In the genomic region with DNA sequence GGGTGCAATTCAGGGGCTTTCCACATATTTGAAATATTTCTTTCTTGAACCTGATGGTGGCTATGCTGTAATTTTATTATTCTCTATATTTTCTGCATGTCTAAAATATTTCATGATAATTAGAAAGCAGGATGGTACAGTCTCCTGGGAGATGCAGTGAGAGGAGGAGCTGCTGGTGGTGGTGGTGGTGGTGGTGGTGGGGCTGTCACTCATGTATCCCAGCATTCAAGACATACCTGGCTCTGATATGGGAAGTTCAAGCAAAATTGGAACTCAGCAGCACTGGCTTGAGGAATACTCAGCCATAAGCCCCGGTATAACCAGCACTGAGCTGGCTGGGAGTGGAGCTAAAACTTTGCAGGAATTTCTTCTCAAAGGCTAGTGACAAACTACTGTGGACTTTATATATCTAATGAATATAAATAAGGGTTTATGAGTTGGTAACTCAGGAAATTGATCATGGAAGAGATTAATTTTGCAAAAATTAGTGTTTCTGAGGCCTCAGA, we compare ENCODE assay signal across 1 cellular context.
TF ChIP-seq lines count a peak whose summit lies in the region.

No MANE protein-coding gene starts in this region.

TF ChIP-seq in GM23338, 12 proteins besides CTCF, POLR2A, EP300 and RAD21 (continued from another document):
- TF ChIP-seq, protein P1, sequence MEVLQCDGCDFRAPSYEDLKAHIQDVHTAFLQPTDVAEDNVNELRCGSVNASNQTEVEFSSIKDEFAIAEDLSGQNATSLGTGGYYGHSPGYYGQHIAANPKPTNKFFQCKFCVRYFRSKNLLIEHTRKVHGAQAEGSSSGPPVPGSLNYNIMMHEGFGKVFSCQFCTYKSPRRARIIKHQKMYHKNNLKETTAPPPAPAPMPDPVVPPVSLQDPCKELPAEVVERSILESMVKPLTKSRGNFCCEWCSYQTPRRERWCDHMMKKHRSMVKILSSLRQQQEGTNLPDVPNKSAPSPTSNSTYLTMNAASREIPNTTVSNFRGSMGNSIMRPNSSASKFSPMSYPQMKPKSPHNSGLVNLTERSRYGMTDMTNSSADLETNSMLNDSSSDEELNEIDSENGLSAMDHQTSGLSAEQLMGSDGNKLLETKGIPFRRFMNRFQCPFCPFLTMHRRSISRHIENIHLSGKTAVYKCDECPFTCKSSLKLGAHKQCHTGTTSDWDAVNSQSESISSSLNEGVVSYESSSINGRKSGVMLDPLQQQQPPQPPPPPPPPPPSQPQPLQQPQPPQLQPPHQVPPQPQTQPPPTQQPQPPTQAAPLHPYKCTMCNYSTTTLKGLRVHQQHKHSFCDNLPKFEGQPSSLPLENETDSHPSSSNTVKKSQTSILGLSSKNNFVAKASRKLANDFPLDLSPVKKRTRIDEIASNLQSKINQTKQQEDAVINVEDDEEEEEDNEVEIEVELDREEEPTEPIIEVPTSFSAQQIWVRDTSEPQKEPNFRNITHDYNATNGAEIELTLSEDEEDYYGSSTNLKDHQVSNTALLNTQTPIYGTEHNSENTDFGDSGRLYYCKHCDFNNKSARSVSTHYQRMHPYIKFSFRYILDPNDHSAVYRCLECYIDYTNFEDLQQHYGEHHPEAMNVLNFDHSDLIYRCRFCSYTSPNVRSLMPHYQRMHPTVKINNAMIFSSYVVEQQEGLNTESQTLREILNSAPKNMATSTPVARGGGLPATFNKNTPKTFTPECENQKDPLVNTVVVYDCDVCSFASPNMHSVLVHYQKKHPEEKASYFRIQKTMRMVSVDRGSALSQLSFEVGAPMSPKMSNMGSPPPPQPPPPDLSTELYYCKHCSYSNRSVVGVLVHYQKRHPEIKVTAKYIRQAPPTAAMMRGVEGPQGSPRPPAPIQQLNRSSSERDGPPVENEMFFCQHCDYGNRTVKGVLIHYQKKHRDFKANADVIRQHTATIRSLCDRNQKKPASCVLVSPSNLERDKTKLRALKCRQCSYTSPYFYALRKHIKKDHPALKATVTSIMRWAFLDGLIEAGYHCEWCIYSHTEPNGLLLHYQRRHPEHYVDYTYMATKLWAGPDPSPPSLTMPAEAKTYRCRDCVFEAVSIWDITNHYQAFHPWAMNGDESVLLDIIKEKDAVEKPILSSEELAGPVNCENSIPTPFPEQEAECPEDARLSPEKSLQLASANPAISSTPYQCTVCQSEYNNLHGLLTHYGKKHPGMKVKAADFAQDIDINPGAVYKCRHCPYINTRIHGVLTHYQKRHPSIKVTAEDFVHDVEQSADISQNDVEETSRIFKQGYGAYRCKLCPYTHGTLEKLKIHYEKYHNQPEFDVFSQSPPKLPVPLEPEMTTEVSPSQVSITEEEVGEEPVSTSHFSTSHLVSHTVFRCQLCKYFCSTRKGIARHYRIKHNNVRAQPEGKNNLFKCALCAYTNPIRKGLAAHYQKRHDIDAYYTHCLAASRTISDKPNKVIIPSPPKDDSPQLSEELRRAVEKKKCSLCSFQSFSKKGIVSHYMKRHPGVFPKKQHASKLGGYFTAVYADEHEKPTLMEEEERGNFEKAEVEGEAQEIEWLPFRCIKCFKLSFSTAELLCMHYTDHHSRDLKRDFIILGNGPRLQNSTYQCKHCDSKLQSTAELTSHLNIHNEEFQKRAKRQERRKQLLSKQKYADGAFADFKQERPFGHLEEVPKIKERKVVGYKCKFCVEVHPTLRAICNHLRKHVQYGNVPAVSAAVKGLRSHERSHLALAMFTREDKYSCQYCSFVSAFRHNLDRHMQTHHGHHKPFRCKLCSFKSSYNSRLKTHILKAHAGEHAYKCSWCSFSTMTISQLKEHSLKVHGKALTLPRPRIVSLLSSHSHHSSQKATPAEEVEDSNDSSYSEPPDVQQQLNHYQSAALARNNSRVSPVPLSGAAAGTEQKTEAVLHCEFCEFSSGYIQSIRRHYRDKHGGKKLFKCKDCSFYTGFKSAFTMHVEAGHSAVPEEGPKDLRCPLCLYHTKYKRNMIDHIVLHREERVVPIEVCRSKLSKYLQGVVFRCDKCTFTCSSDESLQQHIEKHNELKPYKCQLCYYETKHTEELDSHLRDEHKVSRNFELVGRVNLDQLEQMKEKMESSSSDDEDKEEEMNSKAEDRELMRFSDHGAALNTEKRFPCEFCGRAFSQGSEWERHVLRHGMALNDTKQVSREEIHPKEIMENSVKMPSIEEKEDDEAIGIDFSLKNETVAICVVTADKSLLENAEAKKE (CRISPR knock-in tag; IDR thresholded peaks at IDR 0.05): no peak
- TF ChIP-seq CREB1 (CRISPR knock-in tag; IDR thresholded peaks at IDR 0.05; ENCODE audit: low read depth): no peak
- TF ChIP-seq ZNF331 (CRISPR knock-in tag; IDR thresholded peaks at IDR 0.05; ENCODE audit: low read depth): no peak
- no peak for TF ChIP-seq JUNB (IDR thresholded peaks at IDR 0.05; ENCODE audit: unreplicated experiment)
- no peak for TF ChIP-seq EZH2 (IDR thresholded peaks at IDR 0.05; ENCODE audit: low read depth, unreplicated experiment)
- TF ChIP-seq, protein P2, sequence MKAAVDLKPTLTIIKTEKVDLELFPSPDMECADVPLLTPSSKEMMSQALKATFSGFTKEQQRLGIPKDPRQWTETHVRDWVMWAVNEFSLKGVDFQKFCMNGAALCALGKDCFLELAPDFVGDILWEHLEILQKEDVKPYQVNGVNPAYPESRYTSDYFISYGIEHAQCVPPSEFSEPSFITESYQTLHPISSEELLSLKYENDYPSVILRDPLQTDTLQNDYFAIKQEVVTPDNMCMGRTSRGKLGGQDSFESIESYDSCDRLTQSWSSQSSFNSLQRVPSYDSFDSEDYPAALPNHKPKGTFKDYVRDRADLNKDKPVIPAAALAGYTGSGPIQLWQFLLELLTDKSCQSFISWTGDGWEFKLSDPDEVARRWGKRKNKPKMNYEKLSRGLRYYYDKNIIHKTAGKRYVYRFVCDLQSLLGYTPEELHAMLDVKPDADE (IDR thresholded peaks at IDR 0.05): no peak
- no peak for TF ChIP-seq EZH2phosphoT487 (IDR thresholded peaks at IDR 0.05; ENCODE audit: unreplicated experiment)
